ENCODE assay signal across 1 cellular context in genomic region chr1:234599617-234600417, GRCh38.
TF ChIP-seq lines count a peak whose summit lies in the region.

No MANE protein-coding gene starts in this region.

TF ChIP-seq in HepG2, 621 proteins besides CTCF, POLR2A, EP300 and RAD21 (continued from another document and continues in another):
- peak; percentile 82 for TF ChIP-seq ZNF142 (CRISPR knock-in tag; IDR thresholded peaks at IDR 0.05)
- TF ChIP-seq ARHGAP35 (CRISPR knock-in tag; IDR thresholded peaks at IDR 0.05; ENCODE audit: borderline replicate concordance) = peak; percentile 62; the same call in 1 of the 2 replicates
- TF ChIP-seq IKZF4 (CRISPR knock-in tag; IDR thresholded peaks at IDR 0.05; ENCODE audit: borderline replicate concordance, low read depth, not compliant biosample characterization) = peak; percentile 77
- 0 out of 2 replicates have a peak, but pooled peaks have one; percentile 75 for TF ChIP-seq XBP1 (CRISPR knock-in tag; IDR thresholded peaks at IDR 0.05)
- TF ChIP-seq PATZ1 (CRISPR knock-in tag; IDR thresholded peaks at IDR 0.05) = no peak; the same call in none of the 2 replicates
- TF ChIP-seq ZBTB49 (CRISPR knock-in tag; IDR thresholded peaks at IDR 0.05; ENCODE audit: borderline replicate concordance) = peak; percentile 29; the same call in 1 of the 2 replicates
- 0 out of 2 replicates have a peak, but pooled peaks have one; percentile 23 for TF ChIP-seq PRMT3 (CRISPR knock-in tag; IDR thresholded peaks at IDR 0.05; ENCODE audit: borderline replicate concordance, low read depth)
- TF ChIP-seq KDM2A (CRISPR knock-in tag; IDR thresholded peaks at IDR 0.05; ENCODE audit: borderline replicate concordance, low read depth) = peak; percentile 88
- TF ChIP-seq ZNF331 (CRISPR knock-in tag; IDR thresholded peaks at IDR 0.05) = peak; percentile 84; the same call in 1 of the 2 replicates
- no peak for TF ChIP-seq ZMYM2 (CRISPR knock-in tag; IDR thresholded peaks at IDR 0.05)
- TF ChIP-seq ZNF282 (IDR thresholded peaks at IDR 0.05; ENCODE audit: partially characterized antibody) = no peak
- TF ChIP-seq ZNF280B (CRISPR knock-in tag; IDR thresholded peaks at IDR 0.05; ENCODE audit: borderline replicate concordance) = peak; percentile 59; the same call in 1 of the 2 replicates
- TF ChIP-seq ZNF607 (CRISPR knock-in tag; IDR thresholded peaks at IDR 0.05; ENCODE audit: borderline replicate concordance) = peak; percentile 93
- TF ChIP-seq ZNF891 (CRISPR knock-in tag; IDR thresholded peaks at IDR 0.05) = peak; percentile 92
- TF ChIP-seq ZNF580 (CRISPR knock-in tag; IDR thresholded peaks at IDR 0.05; ENCODE audit: borderline replicate concordance, low read depth) = peak; percentile 91; the same call in 1 of the 2 replicates
- no peak for TF ChIP-seq MATR3 (CRISPR knock-in tag; IDR thresholded peaks at IDR 0.05)
- no peak for TF ChIP-seq NPAS2 (CRISPR knock-in tag; IDR thresholded peaks at IDR 0.05; ENCODE audit: borderline replicate concordance)
- peak; percentile 43; the same call in 1 of the 2 replicates for TF ChIP-seq SAFB2 (CRISPR knock-in tag; IDR thresholded peaks at IDR 0.05; ENCODE audit: borderline replicate concordance, low read depth)
- TF ChIP-seq SMARCC2 (IDR thresholded peaks at IDR 0.05) = no peak
- TF ChIP-seq CERS6 (CRISPR knock-in tag; IDR thresholded peaks at IDR 0.05) = peak; percentile 86; the same call in 1 of the 2 replicates
- TF ChIP-seq ZNF784 (CRISPR knock-in tag; IDR thresholded peaks at IDR 0.05; ENCODE audit: borderline replicate concordance) = no peak
- TF ChIP-seq IRF9 (CRISPR knock-in tag; IDR thresholded peaks at IDR 0.05; ENCODE audit: borderline replicate concordance) = peak; percentile 84; the same call in 1 of the 2 replicates
- peak; percentile 94 for TF ChIP-seq PHF21A (CRISPR knock-in tag; IDR thresholded peaks at IDR 0.05)
- no peak for TF ChIP-seq ZNF773 (CRISPR knock-in tag; IDR thresholded peaks at IDR 0.05; ENCODE audit: borderline replicate concordance)
- TF ChIP-seq THAP8 (CRISPR knock-in tag; IDR thresholded peaks at IDR 0.05; ENCODE audit: borderline replicate concordance) = no peak; the same call in 1 of the 2 replicates
- TF ChIP-seq FOXJ3 (CRISPR knock-in tag; IDR thresholded peaks at IDR 0.05; ENCODE audit: borderline replicate concordance) = peak; percentile 64; the same call in 1 of the 2 replicates
- TF ChIP-seq SOX13 (IDR thresholded peaks at IDR 0.05) = no peak; the same call in 1 of the 2 replicates
- TF ChIP-seq SOX13 (CRISPR knock-in tag; conservative IDR thresholded peaks at IDR 0.05 in 1 of 2, IDR thresholded peaks at IDR 0.05 in 1 of 2) = peak in 1 of 2 experiments; percentile 65; a peak in 1 of 4 replicates
- 0 out of 2 replicates have a peak, but pooled peaks have one; percentile 68 for TF ChIP-seq DNMT3B (CRISPR knock-in tag; conservative IDR thresholded peaks at IDR 0.05)
- TF ChIP-seq BRCA1 (CRISPR knock-in tag; IDR thresholded peaks at IDR 0.05) = peak; percentile 87; the same call in 1 of the 2 replicates
- TF ChIP-seq SMARCE1 (IDR thresholded peaks at IDR 0.05; ENCODE audit: borderline replicate concordance) = no peak
- peak; percentile 97 for TF ChIP-seq RBM39 (IDR thresholded peaks at IDR 0.05; ENCODE audit: low read depth, low read length, poor library complexity, severe bottlenecking)
- TF ChIP-seq NKX3-1 (CRISPR knock-in tag; IDR thresholded peaks at IDR 0.05) = peak; percentile 93
- peak; percentile 77 for TF ChIP-seq ARID5B (CRISPR knock-in tag; IDR thresholded peaks at IDR 0.05)
- TF ChIP-seq ZNF225 (CRISPR knock-in tag; IDR thresholded peaks at IDR 0.05) = peak; percentile 82; the same call in 1 of the 2 replicates
